In the genomic region with DNA sequence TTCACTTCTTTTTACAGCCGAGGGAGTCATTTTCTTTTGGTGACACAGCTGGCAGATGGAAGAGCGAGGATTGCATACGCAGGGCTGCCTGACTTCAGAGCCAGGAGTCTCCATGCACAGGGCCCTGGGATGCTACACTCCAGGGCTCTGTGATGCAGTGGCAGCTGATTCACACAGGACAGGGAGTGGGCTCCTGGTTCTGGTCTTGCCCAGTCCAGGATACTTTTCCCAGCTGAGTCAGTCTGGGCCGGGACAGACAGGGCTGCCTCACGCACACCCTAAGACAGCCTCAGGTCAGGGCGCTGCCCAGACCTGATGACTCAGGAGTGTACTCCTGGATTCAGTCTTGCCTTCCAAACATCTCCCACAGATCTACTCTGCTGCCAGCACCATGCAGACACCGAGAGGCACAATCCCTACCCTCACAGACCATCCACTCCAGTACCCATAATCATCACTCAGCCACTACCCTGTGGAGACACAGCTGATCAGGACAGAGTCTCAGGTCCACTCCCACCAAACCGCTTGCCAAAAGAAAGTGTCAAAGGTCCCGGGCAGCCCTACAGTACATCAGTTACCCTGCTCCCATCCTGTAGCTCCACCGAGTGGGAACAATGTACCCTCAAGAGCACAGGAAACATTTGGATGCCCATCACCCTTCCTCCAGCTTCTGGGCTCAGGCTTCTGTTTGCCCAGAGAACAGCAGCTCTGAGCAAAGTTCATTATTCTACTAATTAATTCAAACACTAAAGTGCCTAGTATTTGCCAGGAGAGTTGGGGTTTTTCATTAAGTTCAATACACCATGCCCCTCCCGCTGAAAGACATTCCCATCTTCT, we compare ENCODE assay signal across 11 cellular contexts. TPM values are rescaled to one million over a fixed set of nuclear protein-coding genes. Genes with fewer than 3 reads are reported as not detected.
DNase-seq lines count a peak whose midpoint lies in the region; ATAC-seq and TF ChIP-seq lines count a peak whose summit lies in the region.
"Had no signal": no experiment of that assay in that cellular context is flagged by ENCODE, and none has a peak within 500 bp of the region (broad histone marks: within the 10 kb centered on the region; RNA-seq: fewer than 3 reads in every experiment).

No MANE protein-coding gene starts in this region.

- no peak overlapping the region for H3K4me3 ChIP-seq in cardiac muscle cell
- no peak overlapping the region for H3K4me3 ChIP-seq in endodermal cell (ENCODE audit: low read length)
- H3K4me3 ChIP-seq in mucosa of descending colon = no peak overlapping the region
- H3K4me3 ChIP-seq in OCI-LY7 (ENCODE audit: low read depth, low read length, poor library complexity, severe bottlenecking) = no peak overlapping the region

- H3K4me1 ChIP-seq in cardiac muscle cell (ENCODE audit: low read depth) (peaks cover 38% of the 10 kb centered on the region), endodermal cell (ENCODE audit: control insufficient read depth, insufficient read depth, low read length) (peaks cover 26% of the 10 kb centered on the region), mucosa of descending colon (ENCODE audit: low read depth) (peaks cover 54% of the 10 kb centered on the region), OCI-LY7 (ENCODE audit: insufficient read depth, low read length, poor library complexity, severe bottlenecking) (peaks cover 26% of the 10 kb centered on the region)

- H3K36me3 ChIP-seq in cardiac muscle cell = peaks cover 13% of the 10 kb centered on the region
- peaks cover 50% of the 10 kb centered on the region for H3K36me3 ChIP-seq in endodermal cell (ENCODE audit: control insufficient read depth, insufficient read depth, low read length)
- no peaks in the 10 kb centered on the region for H3K36me3 ChIP-seq in mucosa of descending colon (ENCODE audit: low read depth)
- H3K36me3 ChIP-seq in OCI-LY7 (ENCODE audit: insufficient read depth, low read length) = no peaks in the 10 kb centered on the region

- H4K20me1 ChIP-seq in OCI-LY7 (ENCODE audit: insufficient read depth, low read length) = no peaks in the 10 kb centered on the region

- H3K4me1 Mint-ChIP-seq in endodermal cell = peaks cover 57% of the 10 kb centered on the region

- H3K27me3 ChIP-seq in cardiac muscle cell (no peaks in the 10 kb centered on the region), endodermal cell (ENCODE audit: control insufficient read depth, insufficient read depth, low read length, poor library complexity, severe bottlenecking) (no peaks in the 10 kb centered on the region)

- no peaks in the 10 kb centered on the region for H3K27me3 Mint-ChIP-seq in endodermal cell (ENCODE audit: insufficient read depth)
- H3K27me3 Mint-ChIP-seq: stimulated activated naive CD8-positive, alpha-beta T cell treated with anti-CD3 and anti-CD28 coated beads, Interleukin-15, amount 100 ng/mL, for 72 hours had no signal

- H3K4me2 ChIP-seq in OCI-LY7 (ENCODE audit: low read length) = no peak overlapping the region

- H2AFZ ChIP-seq in OCI-LY7 (ENCODE audit: low read length) = no peak overlapping the region

- H3K4me3 Mint-ChIP-seq in endodermal cell = no peak overlapping the region
- H3K4me3 Mint-ChIP-seq: stimulated activated naive CD8-positive, alpha-beta T cell treated with anti-CD3 and anti-CD28 coated beads, Interleukin-15, amount 100 ng/mL, for 72 hours had no signal

- H3K9me2 ChIP-seq in OCI-LY7 (ENCODE audit: insufficient read depth, low read length) = no peaks in the 10 kb centered on the region

- intact Hi-C loops in cardiac septum (cut with DNase I) = no loop called here
- intact Hi-C loops in mucosa of descending colon (cut with DNase I, micrococcal nuclease) = no loop called here
- intact Hi-C loops in OCI-LY7 (cut with micrococcal nuclease; ENCODE audit: unreplicated experiment) = no loop called here

- H3K9me3 Mint-ChIP-seq in endodermal cell = no peaks in the 10 kb centered on the region
- H3K9me3 Mint-ChIP-seq: stimulated activated naive CD8-positive, alpha-beta T cell treated with anti-CD3 and anti-CD28 coated beads, Interleukin-15, amount 100 ng/mL, for 72 hours had no signal

- WGBS in endodermal cell (ENCODE audit: insufficient coverage in 1 of 2, insufficient read length in 1 of 2), 2 experiments = 94 to 98% methylated on average over 7 to 11 of the region's 11 CpGs

- H3K79me2 ChIP-seq in OCI-LY7 (ENCODE audit: insufficient read depth, low read depth, low read length) = no peaks in the 10 kb centered on the region

- H3K27ac ChIP-seq in cardiac muscle cell (peak overlapping the region; percentile 98), endodermal cell (ENCODE audit: low read depth, low read length) (no peak overlapping the region), OCI-LY7 (ENCODE audit: low read depth, low read length, poor library complexity, severe bottlenecking) (no peak overlapping the region)

- POLR2A ChIA-PET in OCI-LY7 (lab: Charles Lee) = no interaction called here

- CTCF ChIA-PET in OCI-LY7 (lab: Charles Lee; ENCODE audit: unreplicated experiment) = interaction anchor here (0.5 kb wide), 1 partner anchor 122 kb away, joined by 4 read pairs; no protein-coding TSS in a partner anchor

- TF ChIP-seq CTCF in cardiac muscle cell (IDR thresholded peaks at IDR 0.05; ENCODE audit: low read depth, low read length) (no peak), endodermal cell (conservative IDR thresholded peaks at IDR 0.05) (no peak), mucosa of descending colon (IDR thresholded peaks at IDR 0.05) (no peak), OCI-LY7 (conservative IDR thresholded peaks at IDR 0.05; ENCODE audit: low read length) (no peak)

- DNase-seq in cardiac muscle cell (ENCODE audit: low read depth in 1 of 2, low spot score in 1 of 2) (peak in 1 of 2 donors; percentile 50), cardiac septum (ENCODE audit: low spot score) (no peak), endodermal cell (no peak), mucosa of descending colon (peak in 2 of 3 donors; percentile 65 to 68), OCI-LY7 (ENCODE audit: low spot score) (no peak), COR-L47 (lab: John Stamatoyannopoulos, UW) (no peak), DMS114 treated with DMSO at 0.1 percent for 48 hours (lab: John Stamatoyannopoulos, UW; ENCODE audit: unreplicated experiment) (no peak)
- DNase-seq in activated CD8-positive, alpha-beta memory T cell treated with anti-CD3 and anti-CD28 coated beads, Interleukin-2, amount 50 U/mL, for 4 hours = no peak
- DNase-seq: NCI-H1694; stimulated activated naive CD8-positive, alpha-beta T cell treated with anti-CD3 and anti-CD28 coated beads, Interleukin-15, amount 100 ng/mL, for 72 hours had no signal

- BruUV-seq in OCI-LY7 (replicated peaks; lab: Mats Ljungman, UMichigan) = no TSS peak

- H3K9me3 ChIP-seq in cardiac muscle cell (ENCODE audit: low read depth) (no peaks in the 10 kb centered on the region), endodermal cell (ENCODE audit: control insufficient read depth, low read length) (no peaks in the 10 kb centered on the region), mucosa of descending colon (no peaks in the 10 kb centered on the region), OCI-LY7 (ENCODE audit: low read length) (no peaks in the 10 kb centered on the region)

- peak; percentile 82 for ATAC-seq in mucosa of descending colon
- ATAC-seq: stimulated activated naive CD8-positive, alpha-beta T cell treated with anti-CD3 and anti-CD28 coated beads, Interleukin-15, amount 100 ng/mL, for 72 hours had no signal

- H3K36me3 Mint-ChIP-seq in endodermal cell (ENCODE audit: low read depth) = peaks cover 37% of the 10 kb centered on the region

- peak overlapping the region; percentile 84 for H3K27ac Mint-ChIP-seq in endodermal cell

- H3K9ac ChIP-seq in endodermal cell (ENCODE audit: extremely low read depth, low read length, poor library complexity, severe bottlenecking) = no peak overlapping the region

RNA-seq across cellular contexts. Expression of a gene that starts 11.5 kb away (rescaled TPM):
- total RNA-seq in cardiac muscle cell (36.0 and 55.7 TPM in 2 replicates), cardiac septum (100 TPM), endodermal cell (100 to 1,000 TPM in 1 of 2 donors, 10 to 100 TPM in 1; 78.0 to 118 TPM), mucosa of descending colon (100 to 1,000 TPM; 114 to 145 (median 122) TPM), OCI-LY7 (2022) (not detected in 2 replicates)
- 35.4 and 74.4 TPM in 2 replicates for polyA plus RNA-seq in cardiac muscle cell
- 34.2 TPM for polyA plus RNA-seq in endodermal cell (2013, experiment 1 of 2)
- 32.7 TPM for polyA plus RNA-seq in endodermal cell (2013, experiment 2 of 2)
- not detected in 2 replicates for total RNA-seq in OCI-LY7 (2014; rRNA removed; shearing (Covaris generic))

RNA-seq across cellular contexts. Expression of a gene that starts 26.2 kb away (rescaled TPM):
- total RNA-seq in cardiac muscle cell (24.5 and 28.0 TPM in 2 replicates), cardiac septum (17.4 TPM), endodermal cell (10 to 100 TPM; 22.1 to 23.8 TPM), mucosa of descending colon (10 to 100 TPM; 37.2 to 41.7 (median 39.9) TPM), OCI-LY7 (2022) (8.6 and 9.6 TPM in 2 replicates)
- polyA plus RNA-seq in cardiac muscle cell = 16.9 and 20.0 TPM in 2 replicates
- polyA plus RNA-seq in endodermal cell (2013, experiment 1 of 2) = 16.4 TPM
- 15.6 TPM for polyA plus RNA-seq in endodermal cell (2013, experiment 2 of 2)
- total RNA-seq in OCI-LY7 (2014; rRNA removed; shearing (Covaris generic)) = 22.3 and 37.6 TPM in 2 replicates

RNA-seq across cellular contexts. Expression of a gene that starts 28.6 kb away (rescaled TPM):
- not detected in 2 replicates for total RNA-seq in cardiac muscle cell
- not detected in 2 replicates for polyA plus RNA-seq in cardiac muscle cell
- total RNA-seq in cardiac septum = not detected
- under 1 TPM; 0.20 to 0.46 TPM for total RNA-seq in endodermal cell
- 0.50 TPM for polyA plus RNA-seq in endodermal cell (2013, experiment 1 of 2)
- 0.17 TPM for polyA plus RNA-seq in endodermal cell (2013, experiment 2 of 2)
- total RNA-seq in mucosa of descending colon = under 1 TPM in 2 of 3 donors, not detected in 1; 0.17 to 0.22 TPM
- 0.38 TPM in 1 of 2 replicates, not detected in the other for total RNA-seq in OCI-LY7 (2014; rRNA removed; shearing (Covaris generic))
- total RNA-seq in OCI-LY7 (2022) = 0.24 TPM in 1 of 2 replicates, not detected in the other

RNA-seq across cellular contexts. Expression of a gene that starts 30.1 kb away (rescaled TPM):
- not detected in 2 replicates for total RNA-seq in cardiac muscle cell
- polyA plus RNA-seq in cardiac muscle cell = not detected in 2 replicates
- total RNA-seq in cardiac septum = not detected
- not detected for total RNA-seq in endodermal cell
- polyA plus RNA-seq in endodermal cell (2013, experiment 1 of 2) = not detected
- not detected for polyA plus RNA-seq in endodermal cell (2013, experiment 2 of 2)
- not detected for total RNA-seq in mucosa of descending colon
- total RNA-seq in OCI-LY7 (2014; rRNA removed; shearing (Covaris generic)) = not detected in 2 replicates
- not detected in 2 replicates for total RNA-seq in OCI-LY7 (2022)
- total RNA-seq: A673 had no signal

RNA-seq across cellular contexts. Expression of a gene that starts 41.4 kb away (rescaled TPM):
- 0.32 and 0.39 TPM in 2 replicates for total RNA-seq in cardiac muscle cell
- 3.5 and 3.8 TPM in 2 replicates for polyA plus RNA-seq in cardiac muscle cell
- total RNA-seq in cardiac septum = 2.2 TPM
- total RNA-seq in endodermal cell = 1 to 10 TPM; 2.0 to 2.4 TPM
- 0.32 TPM for polyA plus RNA-seq in endodermal cell (2013, experiment 1 of 2)
- 0.46 TPM for polyA plus RNA-seq in endodermal cell (2013, experiment 2 of 2)
- total RNA-seq in mucosa of descending colon = 1 to 10 TPM; 1.4 to 2.1 (median 1.6) TPM
- total RNA-seq in OCI-LY7 (2014; rRNA removed; shearing (Covaris generic)) = not detected in 2 replicates
- not detected in 2 replicates for total RNA-seq in OCI-LY7 (2022)

Comparison
In these comparisons a context has a peak if more than half of its experiments do, and no peak if none do; other contexts are left out.
1. DNase-seq: peak in mucosa of descending colon (2 of 3); none in cardiac septum (single experiment), endodermal cell (single experiment), activated CD8-positive, alpha-beta memory T cell treated with anti-CD3 and anti-CD28 coated beads, Interleukin-2, amount 50 U/mL, for 4 hours (single experiment), OCI-LY7 (single experiment), COR-L47 (single experiment) and DMS114 treated with DMSO at 0.1 percent for 48 hours (single experiment).
2. RNA of a gene that starts 11.5 kb away (total RNA-seq): 114 to 145 TPM in mucosa of descending colon, 78.0 to 118 TPM in endodermal cell, 100 TPM in cardiac septum (single experiment) and 36.0 to 55.7 TPM in cardiac muscle cell; not detected in OCI-LY7; every median in the first group is over 10 times any median in the second.